In genomic region chr3:144073698-144074097, GRCh38 we compare ENCODE assay signal across 17 cellular contexts.
DNase-seq lines count a peak whose midpoint lies in the region; ATAC-seq and TF ChIP-seq lines count a peak whose summit lies in the region.
"Had no signal": no experiment of that assay in that cellular context is flagged by ENCODE, and none has a peak within 500 bp of the region (broad histone marks: within the 10 kb centered on the region; RNA-seq: fewer than 3 reads in every experiment).

No MANE protein-coding gene starts in this region.

- H3K36me3 ChIP-seq in OCI-LY3 (replicated peaks; ENCODE audit: low read depth, low read length), result peaks cover 6% of the 10 kb centered on the region
- no peaks in the 10 kb centered on the region for H3K36me3 ChIP-seq in H7 (replicated peaks; ENCODE audit: control insufficient read depth, insufficient read depth, low read length)
- H3K36me3 ChIP-seq: BE2C, Peyer's patch had no signal

- no peaks in the 10 kb centered on the region for H3K79me2 ChIP-seq in OCI-LY3 (ENCODE audit: low read length)

- H3K27me3 ChIP-seq in OCI-LY3 (ENCODE audit: low read depth, low read length) (no peaks in the 10 kb centered on the region), H7 (ENCODE audit: control insufficient read depth, insufficient read depth, low read length) (no peaks in the 10 kb centered on the region)
- H3K27me3 ChIP-seq: BE2C, Peyer's patch had no signal

- no peaks in the 10 kb centered on the region for H4K20me1 ChIP-seq in OCI-LY3 (ENCODE audit: insufficient read depth, low read length)

- H2AFZ ChIP-seq in OCI-LY3 (ENCODE audit: low read depth, low read length), result no peak overlapping the region

- peak overlapping the region; percentile 17; the same call in 1 of the 2 replicates for H3K4me2 ChIP-seq in OCI-LY3 (ENCODE audit: low read length)

- H3K27ac ChIP-seq in OCI-LY3 (ENCODE audit: low read length), result no peak overlapping the region
- H3K27ac ChIP-seq: Peyer's patch had no signal

- H3K9ac ChIP-seq in OCI-LY3 (ENCODE audit: low read length), result no peak overlapping the region

- H3K4me1 ChIP-seq in OCI-LY3 (ENCODE audit: low read length), result peaks cover 13% of the 10 kb centered on the region
- H3K4me1 ChIP-seq: BE2C, Peyer's patch had no signal

- no peak overlapping the region for H3K4me3 ChIP-seq in OCI-LY3 (ENCODE audit: low read length)
- no peak overlapping the region for H3K4me3 ChIP-seq in epithelial cell of esophagus (ENCODE audit: low read length)
- no peak overlapping the region for H3K4me3 ChIP-seq in H7 (ENCODE audit: insufficient read depth, low read depth, low read length)
- H3K4me3 ChIP-seq: Peyer's patch had no signal

- H3K9me3 ChIP-seq in OCI-LY3 (ENCODE audit: insufficient read depth, low read length), result 0 out of 2 replicates have a peak, but pooled peaks cover 4% of the 10 kb centered on the region
- H3K9me3 ChIP-seq: BE2C had no signal

- TF ChIP-seq CTCF in OCI-LY3 (IDR thresholded peaks at IDR 0.05; ENCODE audit: low read depth, low read length), result no peak
- no peak for TF ChIP-seq CTCF in epithelial cell of esophagus (IDR thresholded peaks at IDR 0.05; ENCODE audit: insufficient read depth, low read depth, low read length, missing control alignments)

- ATAC-seq in GM19351 (IDR thresholded peaks at IDR 0.05; ENCODE audit: unreplicated experiment), result peak; percentile 58
- ATAC-seq in HG02938 (IDR thresholded peaks at IDR 0.05; ENCODE audit: unreplicated experiment), result no peak
- no peak for ATAC-seq in HG02885 (IDR thresholded peaks at IDR 0.05; ENCODE audit: poor library complexity, unreplicated experiment)

- peak; percentile 3 for DNase-seq in EH (ENCODE audit: low read depth)
- peak; percentile 31 for DNase-seq in epithelial cell of esophagus (ENCODE audit: low read depth)
- DNase-seq in H7, result no peak
- DNase-seq in SK-N-DZ (ENCODE audit: low spot score), result no peak
- DNase-seq: BE2C; DMS 273 treated with DMSO at 0.1 percent for 48 hours; DMS79 treated with DMSO at 0.1 percent for 48 hours; Kasumi-1; MM.1S; NCI-H1092; NCI-H2171; NK-92 treated with Interleukin-12 subunit alpha and Interleukin-12 subunit beta, amount 100 ng/mL, for 24 hours; Peyer's patch had no signal

Comparison
In these comparisons a context has a peak if more than half of its experiments do, and no peak if none do; other contexts are left out.
1. DNase-seq: peak in EH (single experiment) and epithelial cell of esophagus (single experiment); none in H7 (single experiment) and SK-N-DZ (single experiment).